In genomic region chr4:75018811-75019210, GRCh38 we compare ENCODE assay signal across 18 cellular contexts.
"Had no signal": no experiment of that assay in that cellular context is flagged by ENCODE, and none has a peak within 500 bp of the region (broad histone marks: within the 10 kb centered on the region; RNA-seq: fewer than 3 reads in every experiment).

No MANE protein-coding gene starts in this region.

- H3K4me1 ChIP-seq: SJSA1 had no signal

- DNase-seq: IMR-90, Kasumi-1, KG1, MM.1S, NCI-H1092 treated with DMSO at 0.1 percent for 48 hours, NCI-H1436, NCI-H1930, NCI-H2081, NCI-H2227 treated with DMSO at 0.1 percent for 48 hours, NCI-H524, NCI-H526 treated with DMSO at 0.1 percent for 48 hours, NCI-H774, Right ventricle myocardium superior, RPMI8226, SIG-M5, T-helper 2 cell had no signal

- H3K36me3 ChIP-seq: SJSA1 had no signal

- H3K4me3 ChIP-seq: SJSA1, SK-N-MC had no signal

- H3K27me3 ChIP-seq: SJSA1 had no signal

- H3K9me3 ChIP-seq: SJSA1 had no signal

- H3K27ac ChIP-seq: SJSA1, SK-N-MC had no signal
